1 cellular context compared by ENCODE assay signal in genomic region chr1:155424091-155424490, GRCh38.
TF ChIP-seq lines count a peak whose summit lies in the region.

No MANE protein-coding gene starts in this region.

TF ChIP-seq in GM12878, 131 proteins besides CTCF, POLR2A, EP300 and RAD21 (continued from another document):
- no peak for TF ChIP-seq PKNOX1 (IDR thresholded peaks at IDR 0.05)
- no peak for TF ChIP-seq RFX5 (IDR thresholded peaks at IDR 0.05; ENCODE audit: low read depth, low read length)
- TF ChIP-seq CREB1 (IDR thresholded peaks at IDR 0.05; ENCODE audit: low read depth) = no peak
- no peak for TF ChIP-seq NFYA (IDR thresholded peaks at IDR 0.05; ENCODE audit: borderline replicate concordance, low read depth, low read length)
- TF ChIP-seq CBX3 (IDR thresholded peaks at IDR 0.05; ENCODE audit: borderline replicate concordance, low read depth) = no peak
- no peak for TF ChIP-seq SUZ12 (IDR thresholded peaks at IDR 0.05; ENCODE audit: unreplicated experiment)
- TF ChIP-seq EED (IDR thresholded peaks at IDR 0.05; ENCODE audit: low read depth) = no peak
- TF ChIP-seq NR2C2 (IDR thresholded peaks at IDR 0.05; ENCODE audit: borderline replicate concordance, control insufficient read depth, insufficient read length, low read depth) = no peak
- TF ChIP-seq PML (IDR thresholded peaks at IDR 0.05; ENCODE audit: low read length) = no peak
- TF ChIP-seq ZNF217 (IDR thresholded peaks at IDR 0.05) = no peak
- no peak for TF ChIP-seq SUPT20H (IDR thresholded peaks at IDR 0.05; ENCODE audit: borderline replicate concordance, control insufficient read depth, low read depth, low read length)
- TF ChIP-seq MYC (IDR thresholded peaks at IDR 0.05; ENCODE audit: insufficient read depth, insufficient read length, insufficient replicate concordance, low read length, severe bottlenecking) = no peak
